Comparison of ENCODE assay signal across 22 cellular contexts in the genomic region with DNA sequence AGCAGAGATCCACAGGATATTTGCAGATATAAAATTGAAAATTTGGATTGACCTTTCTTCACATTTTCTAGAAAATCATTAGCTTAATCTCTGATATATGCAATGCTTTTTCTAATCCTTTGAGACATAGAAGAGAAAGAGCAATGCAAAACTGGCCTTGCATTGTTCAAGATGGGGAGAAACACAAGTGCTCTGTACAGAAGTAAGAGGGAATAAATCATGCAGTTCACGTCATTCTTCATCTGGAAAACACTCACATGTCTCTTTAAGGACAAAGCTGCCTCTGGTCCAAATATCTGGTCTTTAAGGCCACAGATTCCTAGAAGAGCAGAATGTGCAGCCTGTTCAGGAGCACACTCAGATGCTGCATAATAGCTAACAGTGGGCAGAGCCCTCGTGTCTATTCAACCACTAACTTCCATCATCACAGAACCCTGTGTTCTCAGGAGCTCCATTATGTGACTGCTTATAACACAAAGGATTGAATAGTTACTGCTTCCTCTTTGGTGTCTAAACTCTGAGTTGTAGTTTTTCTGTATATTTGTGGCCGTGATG.
A peak's percentile ranks its signal among the peaks of the same experiment; 100 is the strongest.
DNase-seq lines count a peak whose midpoint lies in the region; ATAC-seq and TF ChIP-seq lines count a peak whose summit lies in the region.
"Had no signal": no experiment of that assay in that cellular context is flagged by ENCODE, and none has a peak within 500 bp of the region (broad histone marks: within the 10 kb centered on the region; RNA-seq: fewer than 3 reads in every experiment).

No MANE protein-coding gene starts in this region.

- no peaks in the 10 kb centered on the region for H3K79me2 ChIP-seq in parathyroid adenoma

- peaks cover 11% of the 10 kb centered on the region for H3K4me1 ChIP-seq in Caco-2
- H3K4me1 ChIP-seq in parathyroid adenoma: peaks cover 24% of the 10 kb centered on the region
- peaks cover 0 to 34% (median 10%) of the 10 kb centered on the region in 4 donors for H3K4me1 ChIP-seq in tibial artery
- H3K4me1 ChIP-seq: right atrium auricular region had no signal

- H3K27ac ChIP-seq in parathyroid adenoma (peak overlapping the region; percentile 17), tibial artery (no peak overlapping the region)
- H3K27ac ChIP-seq: GM23248, KMS-11, right atrium auricular region had no signal

- TF ChIP-seq CTCF in Caco-2 (IDR thresholded peaks at IDR 0.05; ENCODE audit: insufficient read depth in 1 of 2, low read depth in 1 of 2, low read length in 1 of 2, severe bottlenecking in 1 of 2, unreplicated experiment in 1 of 2) (no peak), parathyroid adenoma (IDR thresholded peaks at IDR 0.05) (no peak), tibial artery (IDR thresholded peaks at IDR 0.05) (no peak)

- H3K27me3 Mint-ChIP-seq in Caco-2 (ENCODE audit: insufficient read depth, unreplicated experiment): no peaks in the 10 kb centered on the region
- H3K27me3 Mint-ChIP-seq: activated CD4-positive, alpha-beta memory T cell treated with anti-CD3 and anti-CD28 coated beads, Interleukin-2, amount 10 ng/mL, durations not matched to agents 7 days and 5 days; activated naive CD4-positive, alpha-beta T cell treated with anti-CD3 and anti-CD28 coated beads, Interleukin-2, amount 10 ng/mL, durations not matched to agents 7 days and 5 days; stimulated activated memory B cell treated with anti-CD40 and anti-IgM and Interleukin-4, amounts not matched to agents 10 μg/mL and 1 μg/mL and 100 μg/mL, for 72 hours had no signal

- H3K4me1 Mint-ChIP-seq in Caco-2 (ENCODE audit: low read depth, unreplicated experiment): no peaks in the 10 kb centered on the region
- H3K4me1 Mint-ChIP-seq: activated CD4-positive, alpha-beta memory T cell treated with anti-CD3 and anti-CD28 coated beads, Interleukin-2, amount 10 ng/mL, durations not matched to agents 7 days and 5 days; activated naive CD4-positive, alpha-beta T cell treated with anti-CD3 and anti-CD28 coated beads, Interleukin-2, amount 10 ng/mL, durations not matched to agents 7 days and 5 days; stimulated activated memory B cell treated with anti-CD40 and anti-IgM and Interleukin-4, amounts not matched to agents 10 μg/mL and 1 μg/mL and 100 μg/mL, for 72 hours; T-helper 17 cell had no signal

- H3K4me3 ChIP-seq in Caco-2 (ENCODE audit: low read depth, low read length) (no peak overlapping the region), parathyroid adenoma (ENCODE audit: low read depth, low read length) (no peak overlapping the region), tibial artery (no peak overlapping the region)
- H3K4me3 ChIP-seq: GM23248, right atrium auricular region, thoracic aorta had no signal

- peak overlapping the region; percentile 51 for H2AFZ ChIP-seq in parathyroid adenoma
- H2AFZ ChIP-seq: GM23248 had no signal

- no peak for DNase-seq in Caco-2
- peak; percentile 15 for DNase-seq in RPMI7951 (ENCODE audit: low read depth)
- DNase-seq in foreskin melanocyte: peak; percentile 94
- DNase-seq in germinal center (ENCODE audit: low spot score): no peak
- DNase-seq in tibial artery: no peak
- no peak for DNase-seq in cerebellar cortex (ENCODE audit: low spot score)
- DNase-seq: activated CD4-positive, alpha-beta memory T cell treated with anti-CD3 and anti-CD28 coated beads, Interleukin-2, amount 10 ng/mL, durations not matched to agents 7 days and 5 days; activated naive CD4-positive, alpha-beta T cell treated with anti-CD3 and anti-CD28 coated beads, Interleukin-2, amount 10 ng/mL, durations not matched to agents 7 days and 5 days; EL; GM23248; NCI-H1092; NCI-H2029 treated with DMSO at 0.1 percent for 48 hours; NCI-H524; SHP77 treated with DMSO at 0.1 percent for 48 hours; T-helper 17 cell had no signal

- no peak overlapping the region for H3K4me3 Mint-ChIP-seq in Caco-2 (ENCODE audit: unreplicated experiment)
- H3K4me3 Mint-ChIP-seq: activated CD4-positive, alpha-beta memory T cell treated with anti-CD3 and anti-CD28 coated beads, Interleukin-2, amount 10 ng/mL, durations not matched to agents 7 days and 5 days; activated naive CD4-positive, alpha-beta T cell treated with anti-CD3 and anti-CD28 coated beads, Interleukin-2, amount 10 ng/mL, durations not matched to agents 7 days and 5 days; neural crest cell; stimulated activated memory B cell treated with anti-CD40 and anti-IgM and Interleukin-4, amounts not matched to agents 10 μg/mL and 1 μg/mL and 100 μg/mL, for 72 hours; T-helper 17 cell had no signal

- intact Hi-C loops in Caco-2 (cut with micrococcal nuclease; ENCODE audit: unreplicated experiment) (no loop called here), tibial artery (cut with DNase I; ENCODE audit: low total_unique reads) (no loop called here)

- H3K9me3 ChIP-seq in Caco-2: 0 out of 2 replicates have a peak, but pooled peaks cover 3% of the 10 kb centered on the region
- H3K9me3 ChIP-seq in parathyroid adenoma (ENCODE audit: control insufficient read depth, low read length): no peaks in the 10 kb centered on the region
- H3K9me3 ChIP-seq in tibial artery: no peaks in the 10 kb centered on the region
- H3K9me3 ChIP-seq: right atrium auricular region, thoracic aorta had no signal

- H3K36me3 ChIP-seq in Caco-2 (ENCODE audit: control insufficient read depth, insufficient read depth, low read length) (no peaks in the 10 kb centered on the region), parathyroid adenoma (ENCODE audit: control insufficient read depth, insufficient read depth, low read length) (no peaks in the 10 kb centered on the region), tibial artery (no peaks in the 10 kb centered on the region)
- H3K36me3 ChIP-seq: right atrium auricular region, thoracic aorta had no signal

- H3K36me3 Mint-ChIP-seq in Caco-2 (ENCODE audit: insufficient read depth, unreplicated experiment): no peaks in the 10 kb centered on the region
- H3K36me3 Mint-ChIP-seq: activated naive CD4-positive, alpha-beta T cell treated with anti-CD3 and anti-CD28 coated beads, Interleukin-2, amount 10 ng/mL, durations not matched to agents 7 days and 5 days; stimulated activated memory B cell treated with anti-CD40 and anti-IgM and Interleukin-4, amounts not matched to agents 10 μg/mL and 1 μg/mL and 100 μg/mL, for 72 hours had no signal

- ATAC-seq in GM18868 (IDR thresholded peaks at IDR 0.05; ENCODE audit: unreplicated experiment): no peak
- ATAC-seq: stimulated activated memory B cell treated with anti-CD40 and anti-IgM and Interleukin-4, amounts not matched to agents 10 μg/mL and 1 μg/mL and 100 μg/mL, for 72 hours; T-helper 17 cell had no signal

- H3K4me2 ChIP-seq in parathyroid adenoma (ENCODE audit: low read length): peak overlapping the region; percentile 29
- H3K4me2 ChIP-seq: KMS-11 had no signal

- no peak overlapping the region for H3K9ac ChIP-seq in parathyroid adenoma
- H3K9ac ChIP-seq: GM23248, KMS-11 had no signal

- H3K27ac Mint-ChIP-seq in Caco-2 (ENCODE audit: unreplicated experiment): peak overlapping the region; percentile 21
- H3K27ac Mint-ChIP-seq: activated CD4-positive, alpha-beta memory T cell treated with anti-CD3 and anti-CD28 coated beads, Interleukin-2, amount 10 ng/mL, durations not matched to agents 7 days and 5 days; activated naive CD4-positive, alpha-beta T cell treated with anti-CD3 and anti-CD28 coated beads, Interleukin-2, amount 10 ng/mL, durations not matched to agents 7 days and 5 days; stimulated activated memory B cell treated with anti-CD40 and anti-IgM and Interleukin-4, amounts not matched to agents 10 μg/mL and 1 μg/mL and 100 μg/mL, for 72 hours; T-helper 17 cell had no signal

- no peaks in the 10 kb centered on the region for H3K9me3 Mint-ChIP-seq in Caco-2 (ENCODE audit: unreplicated experiment)
- H3K9me3 Mint-ChIP-seq: activated CD4-positive, alpha-beta memory T cell treated with anti-CD3 and anti-CD28 coated beads, Interleukin-2, amount 10 ng/mL, durations not matched to agents 7 days and 5 days; activated naive CD4-positive, alpha-beta T cell treated with anti-CD3 and anti-CD28 coated beads, Interleukin-2, amount 10 ng/mL, durations not matched to agents 7 days and 5 days; neural crest cell; stimulated activated memory B cell treated with anti-CD40 and anti-IgM and Interleukin-4, amounts not matched to agents 10 μg/mL and 1 μg/mL and 100 μg/mL, for 72 hours had no signal

- no TSS peak for BruUV-seq in Caco-2 (replicated peaks; lab: Mats Ljungman, UMichigan)

- H3K27me3 ChIP-seq in Caco-2 (replicated peaks; ENCODE audit: control insufficient read depth, insufficient read depth, low read length) (no peaks in the 10 kb centered on the region), parathyroid adenoma (ENCODE audit: control insufficient read depth, insufficient read depth, low read length) (no peaks in the 10 kb centered on the region), tibial artery (no peaks in the 10 kb centered on the region)
- H3K27me3 ChIP-seq: right atrium auricular region had no signal

- POLR2A ChIA-PET in Caco-2 (lab: Charles Lee): no interaction called here

- CTCF ChIA-PET in Caco-2 (lab: Charles Lee): no interaction called here

Comparison
In these comparisons a context has a peak if more than half of its experiments do, and no peak if none do; other contexts are left out.
1. DNase-seq: peak in RPMI7951 (single experiment) and foreskin melanocyte (single experiment); none in Caco-2 (0 of 2), germinal center (single experiment), tibial artery (0 of 2) and cerebellar cortex (single experiment).